Comparison of ENCODE assay signal across 8 cellular contexts in the genomic region with DNA sequence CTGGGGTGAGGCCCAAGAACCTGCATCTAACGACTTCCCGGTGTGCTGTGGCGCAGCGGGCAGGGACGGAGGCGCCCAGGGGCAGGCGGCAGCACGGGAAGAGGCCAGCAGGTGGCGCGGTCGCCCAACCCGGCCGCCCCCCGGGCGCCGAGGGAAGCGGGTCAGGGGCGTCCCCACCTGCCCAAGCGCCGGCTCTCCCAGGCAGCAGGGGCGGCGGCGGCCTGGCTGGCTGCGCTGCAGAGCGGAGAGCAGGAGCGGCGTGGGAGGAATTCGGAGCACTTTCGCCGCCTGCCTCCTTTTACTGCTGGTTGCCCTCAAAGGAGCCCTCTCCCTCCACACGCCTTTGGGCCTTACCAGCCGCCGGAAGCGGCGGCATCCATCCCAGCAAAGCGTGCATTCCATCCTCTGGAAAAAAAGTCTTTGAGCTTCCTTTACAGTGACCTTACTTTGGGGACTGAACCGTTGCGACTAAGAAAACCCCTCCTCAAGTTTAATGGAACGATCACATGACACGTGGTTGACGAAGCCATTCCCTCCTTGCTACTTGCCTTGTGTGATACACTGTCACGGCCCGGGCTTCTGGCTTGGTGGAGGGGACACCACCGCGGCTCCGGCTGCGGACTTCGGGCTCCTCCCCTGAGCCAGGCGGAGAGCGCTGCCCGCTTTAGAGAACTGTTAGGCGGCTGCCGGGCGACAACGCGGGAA.
DNase-seq lines count a peak whose midpoint lies in the region; ATAC-seq, FAIRE-seq and TF ChIP-seq lines count a peak whose summit lies in the region.

No MANE protein-coding gene starts in this region.

- H3K4me1 ChIP-seq in BLaER1 treated with 17β-estradiol and CSF1 and Interleukin-3, amounts not matched to agents 10 nM and 100 nM, result peaks cover 43 to 58% (median 54%) of the 10 kb centered on the region in 10 experiments
- H3K4me1 ChIP-seq in iPS-20b (ENCODE audit: insufficient read depth, low read length), result peaks cover 4% of the 10 kb centered on the region
- no peaks in the 10 kb centered on the region for H3K4me1 ChIP-seq in small intestine (ENCODE audit: control insufficient read depth in 2 of 2, insufficient read depth in 1 of 2, low read depth in 1 of 2, low read length in 1 of 2)

- H3K9me3 ChIP-seq in BLaER1 treated with 17β-estradiol and CSF1 and Interleukin-3, amounts not matched to agents 10 nM and 100 nM (replicated peaks in 1 of 11), result peaks cover 11 to 18% (median 17%) of the 10 kb centered on the region in 11 experiments; a peak in 21 of 22 replicates
- no peaks in the 10 kb centered on the region for H3K9me3 ChIP-seq in iPS-20b (ENCODE audit: insufficient read depth, low read depth, low read length)
- H3K9me3 ChIP-seq in small intestine (ENCODE audit: control insufficient read depth, low read depth), result no peaks in the 10 kb centered on the region

- in situ Hi-C loops in astrocyte of the spinal cord (cut with HindIII; ENCODE audit: low sequenced_read_pairs), result no loop called here

- DNase-seq in HT1080 (ENCODE audit: low read depth) (peak; percentile 60), T-helper 2 cell (peak; percentile 47 to 72 (median 49)), astrocyte of the spinal cord (ENCODE audit: low read depth, low spot score) (peak; percentile 18), small intestine (peak; percentile 54), amniotic stem cell (lab: John Stamatoyannopoulos, UW) (no peak)

- WGBS in small intestine, 3 donors, result 6 to 17% (median 15%) methylated on average over 51 to 56 of the region's 56 CpGs

- H3K9ac ChIP-seq in BLaER1 treated with 17β-estradiol and CSF1 and Interleukin-3, amounts not matched to agents 10 nM and 100 nM, result peak overlapping the region in 9 of 11 experiments; percentile 7 to 56 (median 34); a peak in 10 of 22 replicates
- H3K9ac ChIP-seq in iPS-20b (ENCODE audit: low read depth, low read length), result peak overlapping the region; percentile 18; the same call in 1 of the 2 replicates

- H3K27ac ChIP-seq in BLaER1 treated with 17β-estradiol and CSF1 and Interleukin-3, amounts not matched to agents 10 nM and 100 nM, result peak overlapping the region in 8 of 11 experiments; percentile 21 to 59 (median 50); a peak in 14 of 22 replicates
- H3K27ac ChIP-seq in iPS-20b (ENCODE audit: low read length), result no peak overlapping the region
- H3K27ac ChIP-seq in small intestine (ENCODE audit: low read depth in 1 of 2, low read length in 1 of 2), result no peak overlapping the region

- no peaks in the 10 kb centered on the region for H3K36me3 ChIP-seq in BLaER1 treated with 17β-estradiol and CSF1 and Interleukin-3, amounts not matched to agents 10 nM and 100 nM
- H3K36me3 ChIP-seq in iPS-20b (ENCODE audit: insufficient read depth, low read depth, low read length) (no peaks in the 10 kb centered on the region), small intestine (ENCODE audit: control insufficient read depth in 2 of 2, insufficient read depth in 2 of 2, low read length in 2 of 2) (no peaks in the 10 kb centered on the region)

- peak overlapping the region in 7 of 10 experiments; percentile 15 to 54 (median 41); a peak in 10 of 20 replicates for H3K4me3 ChIP-seq in BLaER1 treated with 17β-estradiol and CSF1 and Interleukin-3, amounts not matched to agents 10 nM and 100 nM
- peak overlapping the region; percentile 34 for H3K4me3 ChIP-seq in astrocyte of the spinal cord (ENCODE audit: low read depth, low read length)
- peak overlapping the region; percentile 73 for H3K4me3 ChIP-seq in iPS-20b (ENCODE audit: low read length)
- peak overlapping the region in 1 of 2 donors; percentile 47 for H3K4me3 ChIP-seq in small intestine (ENCODE audit: low read depth in 1 of 2, low read length in 2 of 2)

- peak overlapping the region; percentile 67 to 96 (median 80) for H3K4me2 ChIP-seq in BLaER1 treated with 17β-estradiol and CSF1 and Interleukin-3, amounts not matched to agents 10 nM and 100 nM

- H4K20me1 ChIP-seq in BLaER1 treated with 17β-estradiol and CSF1 and Interleukin-3, amounts not matched to agents 10 nM and 100 nM, result no peaks in the 10 kb centered on the region

- H3K27me3 ChIP-seq in BLaER1 treated with 17β-estradiol and CSF1 and Interleukin-3, amounts not matched to agents 10 nM and 100 nM, result no peaks in the 10 kb centered on the region
- H3K27me3 ChIP-seq in iPS-20b (ENCODE audit: insufficient read depth, low read length), result peaks cover 49% of the 10 kb centered on the region
- H3K27me3 ChIP-seq in small intestine (ENCODE audit: control insufficient read depth in 2 of 2, insufficient read depth in 2 of 2, low read length in 2 of 2), result peaks cover 0 to 1% of the 10 kb centered on the region in 2 donors

- FAIRE-seq in small intestine (lab: Jason Lieb, UNC), result no peak

- ATAC-seq in GM19463 (IDR thresholded peaks at IDR 0.05; ENCODE audit: unreplicated experiment), result peak; percentile 73

- peak; percentile 75 for TF ChIP-seq CTCF in astrocyte of the spinal cord (IDR thresholded peaks at IDR 0.05; ENCODE audit: low read depth, low read length)

Comparison
In these comparisons a context has a peak if more than half of its experiments do, and no peak if none do; other contexts are left out.
1. H3K27ac ChIP-seq: peak in BLaER1 treated with 17β-estradiol and CSF1 and Interleukin-3, amounts not matched to agents 10 nM and 100 nM (8 of 11); none in iPS-20b (single experiment) and small intestine (0 of 2).